ENCODE assay signal across 1 cellular context in the genomic region with DNA sequence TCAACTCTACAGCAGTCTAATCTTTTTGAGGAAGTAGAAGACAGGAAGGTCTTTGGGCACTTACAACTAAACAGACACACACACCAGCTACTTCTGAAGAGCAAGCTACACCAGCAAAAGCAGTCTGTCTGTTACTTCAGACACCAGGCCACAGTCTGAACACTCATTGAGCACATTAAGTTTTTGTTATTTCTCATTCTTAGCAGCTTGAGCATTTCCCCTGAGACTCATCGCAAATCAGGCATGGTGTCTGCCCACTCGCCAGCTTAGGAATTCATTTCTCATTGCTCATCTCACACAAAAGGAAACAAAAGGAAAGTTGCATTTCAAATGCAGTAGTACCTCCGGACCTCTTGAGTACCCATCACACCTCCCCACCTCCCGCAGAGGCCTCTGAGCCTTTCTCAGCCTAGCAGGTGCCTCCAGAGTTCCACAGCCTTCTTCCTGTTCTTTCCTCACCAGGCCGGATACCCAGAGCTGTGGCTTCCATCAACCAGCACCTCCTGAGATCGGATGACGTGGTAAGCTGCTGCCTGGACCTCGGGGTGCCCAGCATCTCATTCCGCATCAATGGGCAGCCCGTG.
TF ChIP-seq lines count a peak whose summit lies in the region.

No MANE protein-coding gene starts in this region.

TF ChIP-seq in GM23338, 12 proteins besides CTCF, POLR2A, EP300 and RAD21 (continued from another document):
- TF ChIP-seq, protein P1, sequence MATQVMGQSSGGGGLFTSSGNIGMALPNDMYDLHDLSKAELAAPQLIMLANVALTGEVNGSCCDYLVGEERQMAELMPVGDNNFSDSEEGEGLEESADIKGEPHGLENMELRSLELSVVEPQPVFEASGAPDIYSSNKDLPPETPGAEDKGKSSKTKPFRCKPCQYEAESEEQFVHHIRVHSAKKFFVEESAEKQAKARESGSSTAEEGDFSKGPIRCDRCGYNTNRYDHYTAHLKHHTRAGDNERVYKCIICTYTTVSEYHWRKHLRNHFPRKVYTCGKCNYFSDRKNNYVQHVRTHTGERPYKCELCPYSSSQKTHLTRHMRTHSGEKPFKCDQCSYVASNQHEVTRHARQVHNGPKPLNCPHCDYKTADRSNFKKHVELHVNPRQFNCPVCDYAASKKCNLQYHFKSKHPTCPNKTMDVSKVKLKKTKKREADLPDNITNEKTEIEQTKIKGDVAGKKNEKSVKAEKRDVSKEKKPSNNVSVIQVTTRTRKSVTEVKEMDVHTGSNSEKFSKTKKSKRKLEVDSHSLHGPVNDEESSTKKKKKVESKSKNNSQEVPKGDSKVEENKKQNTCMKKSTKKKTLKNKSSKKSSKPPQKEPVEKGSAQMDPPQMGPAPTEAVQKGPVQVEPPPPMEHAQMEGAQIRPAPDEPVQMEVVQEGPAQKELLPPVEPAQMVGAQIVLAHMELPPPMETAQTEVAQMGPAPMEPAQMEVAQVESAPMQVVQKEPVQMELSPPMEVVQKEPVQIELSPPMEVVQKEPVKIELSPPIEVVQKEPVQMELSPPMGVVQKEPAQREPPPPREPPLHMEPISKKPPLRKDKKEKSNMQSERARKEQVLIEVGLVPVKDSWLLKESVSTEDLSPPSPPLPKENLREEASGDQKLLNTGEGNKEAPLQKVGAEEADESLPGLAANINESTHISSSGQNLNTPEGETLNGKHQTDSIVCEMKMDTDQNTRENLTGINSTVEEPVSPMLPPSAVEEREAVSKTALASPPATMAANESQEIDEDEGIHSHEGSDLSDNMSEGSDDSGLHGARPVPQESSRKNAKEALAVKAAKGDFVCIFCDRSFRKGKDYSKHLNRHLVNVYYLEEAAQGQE (IDR thresholded peaks at IDR 0.05; ENCODE audit: unreplicated experiment): no peak
- no peak for TF ChIP-seq STAT1 (IDR thresholded peaks at IDR 0.05; ENCODE audit: unreplicated experiment)
- no peak for TF ChIP-seq JUNB (IDR thresholded peaks at IDR 0.05; ENCODE audit: unreplicated experiment)
- TF ChIP-seq EZH2 (IDR thresholded peaks at IDR 0.05; ENCODE audit: low read depth, unreplicated experiment): no peak
- TF ChIP-seq EZH2phosphoT487 (IDR thresholded peaks at IDR 0.05; ENCODE audit: unreplicated experiment): no peak
- no peak for TF ChIP-seq POLR2AphosphoS5 (IDR thresholded peaks at IDR 0.05; ENCODE audit: low read depth)
- TF ChIP-seq, protein P2, sequence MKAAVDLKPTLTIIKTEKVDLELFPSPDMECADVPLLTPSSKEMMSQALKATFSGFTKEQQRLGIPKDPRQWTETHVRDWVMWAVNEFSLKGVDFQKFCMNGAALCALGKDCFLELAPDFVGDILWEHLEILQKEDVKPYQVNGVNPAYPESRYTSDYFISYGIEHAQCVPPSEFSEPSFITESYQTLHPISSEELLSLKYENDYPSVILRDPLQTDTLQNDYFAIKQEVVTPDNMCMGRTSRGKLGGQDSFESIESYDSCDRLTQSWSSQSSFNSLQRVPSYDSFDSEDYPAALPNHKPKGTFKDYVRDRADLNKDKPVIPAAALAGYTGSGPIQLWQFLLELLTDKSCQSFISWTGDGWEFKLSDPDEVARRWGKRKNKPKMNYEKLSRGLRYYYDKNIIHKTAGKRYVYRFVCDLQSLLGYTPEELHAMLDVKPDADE (IDR thresholded peaks at IDR 0.05): no peak
- TF ChIP-seq CREB1 (CRISPR knock-in tag; IDR thresholded peaks at IDR 0.05; ENCODE audit: low read depth): no peak
- TF ChIP-seq ZNF114 (CRISPR knock-in tag; IDR thresholded peaks at IDR 0.05): no peak
- TF ChIP-seq ZNF331 (CRISPR knock-in tag; IDR thresholded peaks at IDR 0.05; ENCODE audit: low read depth): no peak
- TF ChIP-seq, protein P3, sequence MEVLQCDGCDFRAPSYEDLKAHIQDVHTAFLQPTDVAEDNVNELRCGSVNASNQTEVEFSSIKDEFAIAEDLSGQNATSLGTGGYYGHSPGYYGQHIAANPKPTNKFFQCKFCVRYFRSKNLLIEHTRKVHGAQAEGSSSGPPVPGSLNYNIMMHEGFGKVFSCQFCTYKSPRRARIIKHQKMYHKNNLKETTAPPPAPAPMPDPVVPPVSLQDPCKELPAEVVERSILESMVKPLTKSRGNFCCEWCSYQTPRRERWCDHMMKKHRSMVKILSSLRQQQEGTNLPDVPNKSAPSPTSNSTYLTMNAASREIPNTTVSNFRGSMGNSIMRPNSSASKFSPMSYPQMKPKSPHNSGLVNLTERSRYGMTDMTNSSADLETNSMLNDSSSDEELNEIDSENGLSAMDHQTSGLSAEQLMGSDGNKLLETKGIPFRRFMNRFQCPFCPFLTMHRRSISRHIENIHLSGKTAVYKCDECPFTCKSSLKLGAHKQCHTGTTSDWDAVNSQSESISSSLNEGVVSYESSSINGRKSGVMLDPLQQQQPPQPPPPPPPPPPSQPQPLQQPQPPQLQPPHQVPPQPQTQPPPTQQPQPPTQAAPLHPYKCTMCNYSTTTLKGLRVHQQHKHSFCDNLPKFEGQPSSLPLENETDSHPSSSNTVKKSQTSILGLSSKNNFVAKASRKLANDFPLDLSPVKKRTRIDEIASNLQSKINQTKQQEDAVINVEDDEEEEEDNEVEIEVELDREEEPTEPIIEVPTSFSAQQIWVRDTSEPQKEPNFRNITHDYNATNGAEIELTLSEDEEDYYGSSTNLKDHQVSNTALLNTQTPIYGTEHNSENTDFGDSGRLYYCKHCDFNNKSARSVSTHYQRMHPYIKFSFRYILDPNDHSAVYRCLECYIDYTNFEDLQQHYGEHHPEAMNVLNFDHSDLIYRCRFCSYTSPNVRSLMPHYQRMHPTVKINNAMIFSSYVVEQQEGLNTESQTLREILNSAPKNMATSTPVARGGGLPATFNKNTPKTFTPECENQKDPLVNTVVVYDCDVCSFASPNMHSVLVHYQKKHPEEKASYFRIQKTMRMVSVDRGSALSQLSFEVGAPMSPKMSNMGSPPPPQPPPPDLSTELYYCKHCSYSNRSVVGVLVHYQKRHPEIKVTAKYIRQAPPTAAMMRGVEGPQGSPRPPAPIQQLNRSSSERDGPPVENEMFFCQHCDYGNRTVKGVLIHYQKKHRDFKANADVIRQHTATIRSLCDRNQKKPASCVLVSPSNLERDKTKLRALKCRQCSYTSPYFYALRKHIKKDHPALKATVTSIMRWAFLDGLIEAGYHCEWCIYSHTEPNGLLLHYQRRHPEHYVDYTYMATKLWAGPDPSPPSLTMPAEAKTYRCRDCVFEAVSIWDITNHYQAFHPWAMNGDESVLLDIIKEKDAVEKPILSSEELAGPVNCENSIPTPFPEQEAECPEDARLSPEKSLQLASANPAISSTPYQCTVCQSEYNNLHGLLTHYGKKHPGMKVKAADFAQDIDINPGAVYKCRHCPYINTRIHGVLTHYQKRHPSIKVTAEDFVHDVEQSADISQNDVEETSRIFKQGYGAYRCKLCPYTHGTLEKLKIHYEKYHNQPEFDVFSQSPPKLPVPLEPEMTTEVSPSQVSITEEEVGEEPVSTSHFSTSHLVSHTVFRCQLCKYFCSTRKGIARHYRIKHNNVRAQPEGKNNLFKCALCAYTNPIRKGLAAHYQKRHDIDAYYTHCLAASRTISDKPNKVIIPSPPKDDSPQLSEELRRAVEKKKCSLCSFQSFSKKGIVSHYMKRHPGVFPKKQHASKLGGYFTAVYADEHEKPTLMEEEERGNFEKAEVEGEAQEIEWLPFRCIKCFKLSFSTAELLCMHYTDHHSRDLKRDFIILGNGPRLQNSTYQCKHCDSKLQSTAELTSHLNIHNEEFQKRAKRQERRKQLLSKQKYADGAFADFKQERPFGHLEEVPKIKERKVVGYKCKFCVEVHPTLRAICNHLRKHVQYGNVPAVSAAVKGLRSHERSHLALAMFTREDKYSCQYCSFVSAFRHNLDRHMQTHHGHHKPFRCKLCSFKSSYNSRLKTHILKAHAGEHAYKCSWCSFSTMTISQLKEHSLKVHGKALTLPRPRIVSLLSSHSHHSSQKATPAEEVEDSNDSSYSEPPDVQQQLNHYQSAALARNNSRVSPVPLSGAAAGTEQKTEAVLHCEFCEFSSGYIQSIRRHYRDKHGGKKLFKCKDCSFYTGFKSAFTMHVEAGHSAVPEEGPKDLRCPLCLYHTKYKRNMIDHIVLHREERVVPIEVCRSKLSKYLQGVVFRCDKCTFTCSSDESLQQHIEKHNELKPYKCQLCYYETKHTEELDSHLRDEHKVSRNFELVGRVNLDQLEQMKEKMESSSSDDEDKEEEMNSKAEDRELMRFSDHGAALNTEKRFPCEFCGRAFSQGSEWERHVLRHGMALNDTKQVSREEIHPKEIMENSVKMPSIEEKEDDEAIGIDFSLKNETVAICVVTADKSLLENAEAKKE (CRISPR knock-in tag; IDR thresholded peaks at IDR 0.05): no peak
